In genomic region chr17:45869676-45870341, GRCh38 we compare ENCODE assay signal across 20 cellular contexts. TPM values are rescaled to one million over a fixed set of nuclear protein-coding genes. Genes with fewer than 3 reads are reported as not detected.
A peak's percentile ranks its signal among the peaks of the same experiment; 100 is the strongest.
DNase-seq lines count a peak whose midpoint lies in the region; ATAC-seq, FAIRE-seq and TF ChIP-seq lines count a peak whose summit lies in the region.
"Had no signal": no experiment of that assay in that cellular context is flagged by ENCODE, and none has a peak within 500 bp of the region (broad histone marks: within the 10 kb centered on the region; RNA-seq: fewer than 3 reads in every experiment).

No MANE protein-coding gene starts in this region.

- 0 out of 2 replicates have a peak, but pooled peaks cover 3% of the 10 kb centered on the region for H3K9me2 ChIP-seq in GM23338 (ENCODE audit: insufficient read depth)

- 27% methylated on average over 14 of the region's 14 CpGs for WGBS in K562 (ENCODE audit: insufficient coverage, low coverage, missing lambda C conversion rate)
- WGBS in suprapubic skin: 73% methylated on average over 14 of the region's 14 CpGs

- in situ Hi-C loops in K562 (cut with MboI): no loop called here

- FAIRE-seq in K562 (lab: Jason Lieb, UNC): peak; percentile 6
- FAIRE-seq: D721Med had no signal

- TF ChIP-seq POLR2A in K562 (conservative IDR thresholded peaks at IDR 0.05) (no peak), suprapubic skin (IDR thresholded peaks at IDR 0.05) (no peak)

- no peaks in the 10 kb centered on the region for H3K36me3 ChIP-seq in A673 (ENCODE audit: insufficient read depth, low read length, poor library complexity, severe bottlenecking)
- no peaks in the 10 kb centered on the region for H3K36me3 ChIP-seq in GM23338 (ENCODE audit: insufficient read depth)
- no peaks in the 10 kb centered on the region for H3K36me3 ChIP-seq in K562 (ENCODE audit: control insufficient read depth, insufficient read depth, low read length)
- H3K36me3 ChIP-seq in suprapubic skin: no peaks in the 10 kb centered on the region

- H2AFZ ChIP-seq in GM23338 (peak overlapping the region; percentile 78), K562 (ENCODE audit: low read depth, low read length) (no peak overlapping the region)

- ATAC-seq in GM23338 (peak; percentile 47), K562 (peak; percentile 72)

- TF ChIP-seq CTCF in A673 (conservative IDR thresholded peaks at IDR 0.05; ENCODE audit: low read depth, low read length) (no peak), GM23338 (conservative IDR thresholded peaks at IDR 0.05; ENCODE audit: low read depth in 2 of 2) (no peak; a peak in 1 of 4 replicates), K562 (IDR thresholded peaks at IDR 0.05 in 2 of 3, conservative IDR thresholded peaks at IDR 0.05 in 1 of 3; ENCODE audit: insufficient read depth in 2 of 3, low read depth in 1 of 3, low read length in 3 of 3) (no peak), nephron (IDR thresholded peaks at IDR 0.05; ENCODE audit: unreplicated experiment in 3 of 3) (no peak), suprapubic skin (IDR thresholded peaks at IDR 0.05) (no peak)

- peaks cover 4% of the 10 kb centered on the region for H3K27me3 Mint-ChIP-seq in GM23338 (ENCODE audit: insufficient read depth, low read depth, poor library complexity)
- peaks cover 11% of the 10 kb centered on the region for H3K27me3 Mint-ChIP-seq in nephron (ENCODE audit: low read depth)

- no peaks in the 10 kb centered on the region for H3K27me3 ChIP-seq in A673 (replicated peaks; ENCODE audit: insufficient read depth, low read depth, low read length, poor library complexity)
- H3K27me3 ChIP-seq in GM23338 (ENCODE audit: insufficient read depth): no peaks in the 10 kb centered on the region
- peaks cover 6 to 19% of the 10 kb centered on the region in 2 experiments; a peak in 3 of 5 replicates for H3K27me3 ChIP-seq in K562 (ENCODE audit: control insufficient read depth in 2 of 2, insufficient read depth in 2 of 2, low read length in 2 of 2)
- H3K27me3 ChIP-seq in suprapubic skin: peaks cover 13% of the 10 kb centered on the region

- no peak overlapping the region for H3K27ac ChIP-seq in A673 (ENCODE audit: low read depth, low read length, poor library complexity, severe bottlenecking)
- no peak overlapping the region for H3K27ac ChIP-seq in GM23338 (ENCODE audit: low read depth)
- no peak overlapping the region for H3K27ac ChIP-seq in K562 (ENCODE audit: extremely low read depth, low read depth, low read length)
- H3K27ac ChIP-seq in suprapubic skin: no peak overlapping the region

- H3K36me3 Mint-ChIP-seq in GM23338 (ENCODE audit: low read depth): no peaks in the 10 kb centered on the region
- H3K36me3 Mint-ChIP-seq in nephron (ENCODE audit: low read depth): no peaks in the 10 kb centered on the region
- H3K36me3 Mint-ChIP-seq: CD4-positive, alpha-beta memory T cell had no signal

- no peak overlapping the region for H3K4me3 ChIP-seq in A673 (ENCODE audit: low read depth, low read length, poor library complexity, severe bottlenecking)
- H3K4me3 ChIP-seq in GM23338: no peak overlapping the region
- H3K4me3 ChIP-seq in K562: no peak overlapping the region
- no peak overlapping the region for H3K4me3 ChIP-seq in suprapubic skin

- H3K27ac Mint-ChIP-seq in GM23338: no peak overlapping the region
- H3K27ac Mint-ChIP-seq in nephron: peak overlapping the region; percentile 3 to 88 (median 64)
- H3K27ac Mint-ChIP-seq: IgD-negative memory B cell had no signal

- H3K9me1 ChIP-seq in K562 (ENCODE audit: control insufficient read depth, insufficient read depth, low read length): no peaks in the 10 kb centered on the region

- CTCF ChIA-PET in A673 (lab: Charles Lee) (no interaction called here), K562 (lab: Yijun Ruan, JAX; ENCODE audit: low intra/inter-chr PET ratio) (no interaction called here)

- H3K9me3 Mint-ChIP-seq in GM23338 (no peaks in the 10 kb centered on the region), nephron (no peaks in the 10 kb centered on the region)
- H3K9me3 Mint-ChIP-seq: CD4-positive, alpha-beta memory T cell had no signal

- H3K4me1 Mint-ChIP-seq in GM23338 (peaks cover 25% of the 10 kb centered on the region), nephron (peaks cover 14% of the 10 kb centered on the region)

- H3F3A ChIP-seq in GM23338 (replicated peaks; ENCODE audit: low read depth): no peaks in the 10 kb centered on the region

- 0 out of 4 replicates have a peak overlapping the region, but pooled peaks of 1 of the 2 experiments have one; percentile 29 for H3K9ac ChIP-seq in K562 (ENCODE audit: insufficient read depth in 1 of 2, low read depth in 2 of 2, low read length in 2 of 2)

- no peak for TF ChIP-seq EP300 in K562 (IDR thresholded peaks at IDR 0.05; ENCODE audit: low read length)
- TF ChIP-seq EP300 in suprapubic skin (IDR thresholded peaks at IDR 0.05): no peak

- POLR2A ChIA-PET in A673 (lab: Charles Lee; ENCODE audit: low non-redundant PET): interaction anchor here (0.7 kb wide), 1 partner anchor 38 kb away, joined by 8 read pairs; no protein-coding TSS in a partner anchor
- POLR2A ChIA-PET in K562 (lab: Yijun Ruan, JAX): no interaction called here

- no TSS peak for BruUV-seq in A673 (replicated peaks; lab: Mats Ljungman, UMichigan)
- no TSS peak for BruUV-seq in K562 (replicated peaks; lab: Mats Ljungman, UMichigan)

- no peaks in the 10 kb centered on the region for H4K20me1 ChIP-seq in GM23338 (replicated peaks; ENCODE audit: insufficient read depth)
- no peaks in the 10 kb centered on the region for H4K20me1 ChIP-seq in K562 (replicated peaks; ENCODE audit: control insufficient read depth, insufficient read depth, low read length)

- no peak overlapping the region for H3K4me2 ChIP-seq in GM23338
- peak overlapping the region; percentile 13; the same call in 1 of the 2 replicates for H3K4me2 ChIP-seq in K562 (ENCODE audit: insufficient read depth, low read length)

- intact Hi-C loops in A673 (cut with micrococcal nuclease; ENCODE audit: unreplicated experiment) (no loop called here), K562 (cut with micrococcal nuclease) (no loop called here)

- H3K9me3 ChIP-seq in A673 (ENCODE audit: low read depth, low read length, poor library complexity, severe bottlenecking): no peaks in the 10 kb centered on the region
- no peaks in the 10 kb centered on the region for H3K9me3 ChIP-seq in K562 (replicated peaks; ENCODE audit: control insufficient read depth, insufficient read depth, low read depth, low read length)
- H3K9me3 ChIP-seq in suprapubic skin: no peaks in the 10 kb centered on the region

- peaks cover 23% of the 10 kb centered on the region for H3K4me1 ChIP-seq in A673 (ENCODE audit: insufficient read depth, low read length, poor library complexity, severe bottlenecking)
- peaks cover 14% of the 10 kb centered on the region for H3K4me1 ChIP-seq in GM23338 (ENCODE audit: insufficient read depth)
- peaks cover 3 to 11% of the 10 kb centered on the region in 2 experiments; a peak in 2 of 5 replicates for H3K4me1 ChIP-seq in K562 (replicated peaks in 1 of 2; ENCODE audit: control insufficient read depth in 2 of 2, insufficient read depth in 2 of 2, low read length in 2 of 2)
- no peaks in the 10 kb centered on the region for H3K4me1 ChIP-seq in suprapubic skin

- DNase-seq in A673 (ENCODE audit: low spot score) (peak; percentile 56), GM23338 (ENCODE audit: low spot score) (no peak), K562 (ENCODE audit: extremely low read depth in 1 of 4, low spot score in 3 of 4) (peak; percentile 37 to 54 (median 44)), DMS 273 treated with DMSO at 0.1 percent for 48 hours (lab: John Stamatoyannopoulos, UW) (no peak), suprapubic skin (ENCODE audit: low spot score in 2 of 2) (no peak)
- DNase-seq in activated CD8-positive, alpha-beta memory T cell treated with anti-CD3 and anti-CD28 coated beads, Interleukin-2, amount 50 U/mL, for 4 hours: no peak
- DNase-seq in NK-92 treated with Interleukin-12 subunit alpha and Interleukin-12 subunit beta, amount 100 ng/mL, for 24 hours (lab: John Stamatoyannopoulos, UW): no peak
- DNase-seq: ACHN; CD4-positive, alpha-beta memory T cell; NCI-H1436; NCI-H2081; NCI-H2227 treated with DMSO at 0.1 percent for 48 hours; NCI-H526; OCI-M1; RPMI8226 had no signal

- H3K4me3 Mint-ChIP-seq in GM23338: no peak overlapping the region
- peak overlapping the region in 1 of 3 experiments; percentile 16 for H3K4me3 Mint-ChIP-seq in nephron
- H3K4me3 Mint-ChIP-seq: CD4-positive, alpha-beta memory T cell; IgD-negative memory B cell had no signal

- no peak for TF ChIP-seq RAD21 in K562 (CRISPR knock-in tag; conservative IDR thresholded peaks at IDR 0.05 in 1 of 2, IDR thresholded peaks at IDR 0.05 in 1 of 2)

- H3K79me2 ChIP-seq in GM23338 (replicated peaks; ENCODE audit: insufficient read depth) (no peaks in the 10 kb centered on the region), K562 (ENCODE audit: control insufficient read depth, insufficient read depth, low read length) (no peaks in the 10 kb centered on the region)

RNA-seq across cellular contexts. Expression of gene MAPT, which starts 24.5 kb away (rescaled TPM):
- total RNA-seq in A673 (2021): 8.3 and 14.7 TPM in 2 replicates
- 1.1 and 1.7 TPM in 2 replicates for total RNA-seq in GM23338 (2014; rRNA removed; shearing (Covaris generic))
- 2.1 and 2.8 TPM in 2 replicates for polyA plus RNA-seq in GM23338 (2016; fragmentation: Nextera tagmentation; extraction: Ambion mirVana)
- 2.1 and 2.2 TPM in 2 replicates for total RNA-seq in K562 (2011; cell fraction: chromatin; rRNA removed; ENCODE audit: low replicate concordance)
- 0.92 and 1.2 TPM in 2 replicates for total RNA-seq in K562 (2011; cell fraction: nucleolus; rRNA removed)
- total RNA-seq in K562 (2011; cell fraction: nucleoplasm; rRNA removed): 1.1 and 1.5 TPM in 2 replicates
- total RNA-seq in K562 (2014; rRNA removed): 0.45 and 0.54 TPM in 2 replicates
- 0.16 and 0.18 TPM in 2 replicates for total RNA-seq in K562 (2014; rRNA removed; fragmentation: Illumina TruSeq; extraction: Trizol)
- 0.29 and 0.49 TPM in 2 replicates for total RNA-seq in K562 (2015; rRNA removed; fragmentation: Illumina TruSeq; extraction: Trizol)
- 0.83 and 1.1 TPM in 2 replicates for total RNA-seq in K562 (2021)
- 0.31 and 0.36 TPM in 2 replicates for polyA plus RNA-seq in K562 (2011; rRNA removed)
- 0.15 and 0.31 TPM in 2 replicates for polyA plus RNA-seq in K562 (2011; cell fraction: cytosol; rRNA removed)
- polyA plus RNA-seq in K562 (2011; cell fraction: nucleus; rRNA removed): 0.32 and 0.47 TPM in 2 replicates
- polyA plus RNA-seq in K562 (2012): 1.9 and 4.6 TPM in 2 replicates
- polyA plus RNA-seq in K562 (2014; fragmentation: Illumina TruSeq; extraction: Trizol): 0.58 and 1.1 TPM in 2 replicates
- polyA plus RNA-seq in K562 (2014; fragmentation: Nextera tagmentation; extraction: Ambion mirVana): under 1 TPM; 0.04 to 0.14 TPM
- 0.45 and 0.90 TPM in 2 replicates for polyA plus RNA-seq in K562 (2014; rRNA removed)
- polyA minus RNA-seq in K562 (2011; rRNA and poly(A)+ RNA removed): 0.35 and 0.42 TPM in 2 replicates
- 0.36 and 0.86 TPM in 2 replicates for polyA minus RNA-seq in K562 (2011; cell fraction: cytosol; rRNA and poly(A)+ RNA removed)
- 0.40 and 0.44 TPM in 2 replicates for polyA minus RNA-seq in K562 (2011; cell fraction: nucleus; rRNA and poly(A)+ RNA removed)
- total RNA-seq in suprapubic skin: 1 to 10 TPM; 3.6 to 6.5 (median 4.5) TPM
- polyA plus RNA-seq: IgD-negative memory B cell had no signal

RNA-seq across cellular contexts. Expression of gene SPPL2C, which starts 25.1 kb away (rescaled TPM):
- total RNA-seq in A673 (2021) (not detected in 2 replicates), K562 (2014; rRNA removed) (not detected in 2 replicates), K562 (2014; rRNA removed; fragmentation: Illumina TruSeq; extraction: Trizol) (not detected in 2 replicates), K562 (2015; rRNA removed; fragmentation: Illumina TruSeq; extraction: Trizol) (not detected in 2 replicates), K562 (2021) (not detected in 2 replicates), suprapubic skin (not detected)
- 0.14 TPM in 1 of 2 replicates, not detected in the other for total RNA-seq in GM23338 (2014; rRNA removed; shearing (Covaris generic))
- polyA plus RNA-seq in GM23338 (2016; fragmentation: Nextera tagmentation; extraction: Ambion mirVana) (not detected in 2 replicates), K562 (2011; rRNA removed) (not detected in 2 replicates), K562 (2014; fragmentation: Illumina TruSeq; extraction: Trizol) (not detected in 2 replicates), K562 (2014; fragmentation: Nextera tagmentation; extraction: Ambion mirVana) (not detected), K562 (2014; rRNA removed) (not detected in 2 replicates)
- not detected in 2 replicates for total RNA-seq in K562 (2011; cell fraction: chromatin; rRNA removed; ENCODE audit: low replicate concordance)
- not detected in 2 replicates for total RNA-seq in K562 (2011; cell fraction: nucleolus; rRNA removed)
- not detected in 2 replicates for total RNA-seq in K562 (2011; cell fraction: nucleoplasm; rRNA removed)
- not detected in 2 replicates for polyA plus RNA-seq in K562 (2011; cell fraction: cytosol; rRNA removed)
- polyA plus RNA-seq in K562 (2011; cell fraction: nucleus; rRNA removed): not detected in 2 replicates
- not detected in 2 replicates for polyA plus RNA-seq in K562 (2012)
- polyA minus RNA-seq in K562 (2011; rRNA and poly(A)+ RNA removed): not detected in 2 replicates
- not detected in 2 replicates for polyA minus RNA-seq in K562 (2011; cell fraction: cytosol; rRNA and poly(A)+ RNA removed)
- not detected in 2 replicates for polyA minus RNA-seq in K562 (2011; cell fraction: nucleus; rRNA and poly(A)+ RNA removed)
- total RNA-seq: CD4-positive, alpha-beta memory T cell; H4; HT-29 had no signal
- polyA plus RNA-seq: CD4-positive, alpha-beta memory T cell; IgD-negative memory B cell had no signal

Comparison
In these comparisons a context has a peak if more than half of its experiments do, and no peak if none do; other contexts are left out.
1. DNase-seq: peak in A673 (single experiment) and K562 (4 of 4); none in GM23338 (single experiment), DMS 273 treated with DMSO at 0.1 percent for 48 hours (single experiment), activated CD8-positive, alpha-beta memory T cell treated with anti-CD3 and anti-CD28 coated beads, Interleukin-2, amount 50 U/mL, for 4 hours (single experiment), NK-92 treated with Interleukin-12 subunit alpha and Interleukin-12 subunit beta, amount 100 ng/mL, for 24 hours (single experiment) and suprapubic skin (0 of 2).